ENCODE assay signal across 16 cellular contexts in the genomic region with DNA sequence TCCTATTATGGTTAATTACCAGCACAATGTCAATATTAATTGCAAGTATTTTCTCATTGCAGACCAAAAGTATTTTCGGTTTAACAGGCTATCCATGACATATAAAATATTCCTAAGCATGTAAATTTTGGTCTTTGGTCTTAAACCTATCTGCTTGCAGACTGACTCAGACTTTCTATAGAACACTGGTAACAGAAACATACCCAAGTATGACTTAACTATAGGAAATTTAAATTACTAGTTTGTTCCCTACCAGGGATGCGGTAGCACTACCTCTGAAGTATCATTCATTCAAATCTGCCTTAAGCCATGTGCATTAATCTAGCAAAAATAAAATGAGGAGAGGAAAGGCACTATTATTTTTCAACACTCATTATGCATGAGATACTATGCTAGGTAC. TPM values are rescaled to one million over a fixed set of nuclear protein-coding genes. Genes with fewer than 3 reads are reported as not detected.
"Had no signal": no experiment of that assay in that cellular context is flagged by ENCODE, and none has a peak within 500 bp of the region (broad histone marks: within the 10 kb centered on the region; RNA-seq: fewer than 3 reads in every experiment).

No MANE protein-coding gene starts in this region.

- H3K9me3 ChIP-seq: left lung, spleen had no signal

- H3K27ac ChIP-seq: left lung, spleen had no signal

- H3K4me3 Mint-ChIP-seq: stimulated activated memory B cell treated with anti-CD40 and anti-IgM and Interleukin-4, amounts not matched to agents 10 μg/mL and 1 μg/mL and 100 μg/mL, for 72 hours had no signal

- ATAC-seq: left lung; sciatic nerve; stimulated activated memory B cell treated with anti-CD40 and anti-IgM and Interleukin-4, amounts not matched to agents 10 μg/mL and 1 μg/mL and 100 μg/mL, for 72 hours had no signal

- H3K27me3 ChIP-seq: left lung, spleen had no signal

- H3K4me3 ChIP-seq: left lung, spleen had no signal

- DNase-seq: activated gamma-delta T cell; foreskin melanocyte; head of caudate nucleus; islet precursor cell; left lung; mesenchymal stem cell; spleen; stimulated activated CD4-positive, alpha-beta T cell treated with anti-CD3 and anti-CD28 coated beads, Interleukin-1b, Interleukin-23, amount 100 ng/mL, for 48 hours had no signal

- FAIRE-seq: colon, endothelial cell of umbilical vein had no signal

- H3K27me3 Mint-ChIP-seq: stimulated activated memory B cell treated with anti-CD40 and anti-IgM and Interleukin-4, amounts not matched to agents 10 μg/mL and 1 μg/mL and 100 μg/mL, for 72 hours had no signal

- H3K9me3 Mint-ChIP-seq: stimulated activated memory B cell treated with anti-CD40 and anti-IgM and Interleukin-4, amounts not matched to agents 10 μg/mL and 1 μg/mL and 100 μg/mL, for 72 hours had no signal

RNA-seq across cellular contexts. Expression of a gene that starts 38.9 kb away (rescaled TPM):
- total RNA-seq: cardiac septum; endothelial cell of umbilical vein; osteocyte; pulmonary artery endothelial cell; T-helper 2 cell treated with Interferon-gamma antibody and Interleukin-4, amounts not matched to agents 100 ng/mL and 5 ng/mL, for 36 hours had no signal
